Comparison of ENCODE assay signal across 18 cellular contexts in genomic region chr20:52996726-52997125, GRCh38. TPM values are rescaled to one million over a fixed set of nuclear protein-coding genes. Genes with fewer than 3 reads are reported as not detected.
"Had no signal": no experiment of that assay in that cellular context is flagged by ENCODE, and none has a peak within 500 bp of the region (broad histone marks: within the 10 kb centered on the region; RNA-seq: fewer than 3 reads in every experiment).

No MANE protein-coding gene starts in this region.

- ATAC-seq: left ventricle myocardium superior; natural killer cell; stimulated activated effector memory CD8-positive, alpha-beta T cell treated with anti-CD3 and anti-CD28 coated beads, Interleukin-12 subunit alpha, Interleukin-12 subunit beta, amount 100 ng/mL, for 72 hours had no signal

- H3K27ac ChIP-seq: sigmoid colon, testis, VCaP had no signal

- H3K4me3 Mint-ChIP-seq: activated naive CD8-positive, alpha-beta T cell; immature natural killer cell; natural killer cell; stimulated activated effector memory CD8-positive, alpha-beta T cell treated with anti-CD3 and anti-CD28 coated beads, Interleukin-12 subunit alpha, Interleukin-12 subunit beta, amount 100 ng/mL, for 72 hours; type B pancreatic cell had no signal

- H3K4me3 ChIP-seq: sigmoid colon, testis had no signal

- H3K27ac Mint-ChIP-seq: activated naive CD8-positive, alpha-beta T cell; immature natural killer cell; natural killer cell; stimulated activated effector memory CD8-positive, alpha-beta T cell treated with anti-CD3 and anti-CD28 coated beads, Interleukin-12 subunit alpha, Interleukin-12 subunit beta, amount 100 ng/mL, for 72 hours; type B pancreatic cell had no signal

- H3K9me3 Mint-ChIP-seq: natural killer cell; stimulated activated effector memory CD8-positive, alpha-beta T cell treated with anti-CD3 and anti-CD28 coated beads, Interleukin-12 subunit alpha, Interleukin-12 subunit beta, amount 100 ng/mL, for 72 hours; type B pancreatic cell had no signal

- H3K36me3 Mint-ChIP-seq: activated naive CD8-positive, alpha-beta T cell; immature natural killer cell; natural killer cell; stimulated activated effector memory CD8-positive, alpha-beta T cell treated with anti-CD3 and anti-CD28 coated beads, Interleukin-12 subunit alpha, Interleukin-12 subunit beta, amount 100 ng/mL, for 72 hours had no signal

- DNase-seq: activated CD4-positive, alpha-beta T cell treated with anti-CD3 and anti-CD28 coated beads for 1 hour; activated CD4-positive, alpha-beta T cell treated with anti-CD3 and anti-CD28 coated beads, Interleukin-2, amount 50 U/mL, for 4 hours; activated gamma-delta T cell; effector memory CD4-positive, alpha-beta T cell; immature natural killer cell; kidney glomerular epithelial cell; left ventricle myocardium superior; mesendoderm; natural killer cell; posterior cingulate gyrus; sigmoid colon; stimulated activated CD4-positive, alpha-beta T cell treated with anti-CD3 and anti-CD28 coated beads, Interleukin-4, amount 100 ng/mL, for 24 hours; testis had no signal

- H3K9me3 ChIP-seq: sigmoid colon, testis had no signal

- H3K36me3 ChIP-seq: sigmoid colon had no signal

- H3K4me1 Mint-ChIP-seq: immature natural killer cell, natural killer cell had no signal

- H3K27me3 ChIP-seq: sigmoid colon, testis had no signal

- H3K27me3 Mint-ChIP-seq: activated naive CD8-positive, alpha-beta T cell had no signal

RNA-seq across cellular contexts. Expression of gene TSHZ2, which starts 24.6 kb away (rescaled TPM):
- total RNA-seq: endothelial cell of umbilical vein had no signal
- polyA plus RNA-seq: endothelial cell of umbilical vein, immature natural killer cell had no signal
